21 cellular contexts compared by ENCODE assay signal in genomic region chr20:37797669-37798175, GRCh38.
"Had no signal": no experiment of that assay in that cellular context is flagged by ENCODE, and none has a peak within 500 bp of the region (broad histone marks: within the 10 kb centered on the region; RNA-seq: fewer than 3 reads in every experiment).

No MANE protein-coding gene starts in this region.

- H3K4me1 ChIP-seq: body of pancreas, esophagus muscularis mucosa, upper lobe of right lung had no signal

- H3K9me3 Mint-ChIP-seq: activated naive CD4-positive, alpha-beta T cell treated with anti-CD3 and anti-CD28 coated beads, Interleukin-2, amount 50 U/mL, for 72 hours; activated T-helper 1 cell treated with anti-CD3 and anti-CD28 coated beads, Interleukin-12 subunit alpha, Interleukin-12 subunit beta, Interleukin-2, Interleukin-4 antibody, amounts not matched to agents 30 ng/mL and 10 ng/mL and 1 ng/mL, durations not matched to agents 14 hours and 24 hours and 36 hours; dendritic cell treated with granulocyte-macrophage colony-stimulating factor and Interleukin-4, amounts not matched to agents 40 ng/mL and 50 ng/mL, for 4 days; T-helper 1 cell treated with Interleukin-12 subunit alpha and Interleukin-12 subunit beta and Interleukin-4 antibody, amounts not matched to agents 30 μg/mL and 1 μg/mL, for 36 hours had no signal

- FAIRE-seq: endothelial cell of umbilical vein, small intestine had no signal

- DNase-seq: activated CD4-positive, alpha-beta T cell treated with anti-CD3 and anti-CD28 coated beads, Interleukin-2, amount 50 U/mL, for 4 hours; activated gamma-delta T cell treated with Interleukin-2 at 50 U/mL for 16 hours; adrenal gland; body of pancreas; cerebellar nuclear complex; effector CD8-positive, alpha-beta T cell; mesenchymal stem cell; naive thymus-derived CD4-positive, alpha-beta T cell; ovary; right lobe of liver; small intestine; stimulated activated CD4-positive, alpha-beta T cell treated with anti-CD3 and anti-CD28 coated beads, Interleukin-4, amount 100 ng/mL, for 1 hour; upper lobe of right lung; WERI-Rb-1 had no signal

- H3K4me3 Mint-ChIP-seq: activated T-helper 1 cell treated with anti-CD3 and anti-CD28 coated beads, Interleukin-12 subunit alpha, Interleukin-12 subunit beta, Interleukin-2, Interleukin-4 antibody, amounts not matched to agents 30 ng/mL and 10 ng/mL and 1 ng/mL, durations not matched to agents 14 hours and 24 hours and 36 hours; dendritic cell treated with granulocyte-macrophage colony-stimulating factor and Interleukin-4, amounts not matched to agents 40 ng/mL and 50 ng/mL, for 4 days; naive thymus-derived CD4-positive, alpha-beta T cell; T-helper 1 cell treated with Interleukin-12 subunit alpha and Interleukin-12 subunit beta and Interleukin-4 antibody, amounts not matched to agents 30 μg/mL and 1 μg/mL, for 36 hours had no signal

- ATAC-seq: activated naive CD4-positive, alpha-beta T cell treated with anti-CD3 and anti-CD28 coated beads, Interleukin-2, amount 50 U/mL, for 72 hours; body of pancreas; naive thymus-derived CD4-positive, alpha-beta T cell; upper lobe of right lung had no signal

- H3K27me3 Mint-ChIP-seq: dendritic cell treated with granulocyte-macrophage colony-stimulating factor and Interleukin-4, amounts not matched to agents 40 ng/mL and 50 ng/mL, for 4 days; naive thymus-derived CD4-positive, alpha-beta T cell had no signal

- H3K27ac Mint-ChIP-seq: activated naive CD4-positive, alpha-beta T cell treated with anti-CD3 and anti-CD28 coated beads, Interleukin-2, amount 50 U/mL, for 72 hours; activated T-helper 1 cell treated with anti-CD3 and anti-CD28 coated beads, Interleukin-12 subunit alpha, Interleukin-12 subunit beta, Interleukin-2, Interleukin-4 antibody, amounts not matched to agents 30 ng/mL and 10 ng/mL and 1 ng/mL, durations not matched to agents 14 hours and 24 hours and 36 hours; dendritic cell treated with granulocyte-macrophage colony-stimulating factor and Interleukin-4, amounts not matched to agents 40 ng/mL and 50 ng/mL, for 4 days; T-helper 1 cell treated with Interleukin-12 subunit alpha and Interleukin-12 subunit beta and Interleukin-4 antibody, amounts not matched to agents 30 μg/mL and 1 μg/mL, for 36 hours had no signal

- H3K4me3 ChIP-seq: adrenal gland, body of pancreas, esophagus muscularis mucosa, ovary, right lobe of liver, thoracic aorta, upper lobe of right lung had no signal

- H3K27me3 ChIP-seq: adrenal gland, body of pancreas, esophagus muscularis mucosa, ovary, right lobe of liver, upper lobe of right lung had no signal

- H3K9me3 ChIP-seq: adrenal gland, body of pancreas, esophagus muscularis mucosa, ovary, right lobe of liver, thoracic aorta, upper lobe of right lung had no signal

- H3K36me3 ChIP-seq: adrenal gland, ovary, right lobe of liver had no signal

- H3K27ac ChIP-seq: adrenal gland, body of pancreas, esophagus muscularis mucosa, ovary, thoracic aorta, upper lobe of right lung, WERI-Rb-1 had no signal
